8 cellular contexts compared by ENCODE assay signal in genomic region chr6:79630883-79631799, GRCh38. TPM values are rescaled to one million over a fixed set of nuclear protein-coding genes. Genes with fewer than 3 reads are reported as not detected.
DNase-seq lines count a peak whose midpoint lies in the region; ATAC-seq and TF ChIP-seq lines count a peak whose summit lies in the region.

TSS of gene SH3BGRL2 (plus strand) at chr6:79631329. CDS start at chr6:79631462, 133 bp downstream.

- peak; percentile 92 for ATAC-seq in left lobe of liver

- peak; percentile 66 for DNase-seq in ELR (ENCODE audit: low read depth)
- DNase-seq in HCEC 1CT: peak; percentile 56
- DNase-seq in NCI-H1694 (lab: John Stamatoyannopoulos, UW): peak; percentile 64
- no peak for DNase-seq in effector memory CD4-positive, alpha-beta T cell
- peak; percentile 98 for DNase-seq in left lobe of liver (ENCODE audit: low spot score)
- peak; percentile 5 to 12 for DNase-seq in stimulated activated CD4-positive, alpha-beta T cell treated with anti-CD3 and anti-CD28 coated beads, Interleukin-1b, Interleukin-23, amount 100 ng/mL, for 4 hours (ENCODE audit: low read depth in 2 of 2)
- no peak for DNase-seq in GF-D8 (lab: John Stamatoyannopoulos, UW)

- peaks cover 3% of the 10 kb centered on the region for H3K4me1 ChIP-seq in effector memory CD4-positive, alpha-beta T cell (ENCODE audit: control insufficient read depth, insufficient read depth, low read length, poor library complexity, severe bottlenecking)

- H3K4me3 ChIP-seq in effector memory CD4-positive, alpha-beta T cell (ENCODE audit: insufficient read depth, low read depth, low read length, poor library complexity, severe bottlenecking): peak within 1 kb of the TSS; percentile 50

- H3K9me3 ChIP-seq in effector memory CD4-positive, alpha-beta T cell (ENCODE audit: control insufficient read depth, low read length): no peaks in the 10 kb centered on the region

- no peaks in the 10 kb centered on the region for H3K36me3 ChIP-seq in effector memory CD4-positive, alpha-beta T cell (ENCODE audit: control insufficient read depth, insufficient read depth, low read length)

- H3K27me3 ChIP-seq in effector memory CD4-positive, alpha-beta T cell (replicated peaks; ENCODE audit: control insufficient read depth, insufficient read depth, low read length, poor library complexity, severe bottlenecking): peaks cover 10% of the 10 kb centered on the region

- TF ChIP-seq CTCF in VCaP (conservative IDR thresholded peaks at IDR 0.05): no peak

- peak within 1 kb of the TSS; percentile 75 for H3K27ac ChIP-seq in VCaP
- no peak within 1 kb of the TSS for H3K27ac ChIP-seq in effector memory CD4-positive, alpha-beta T cell (ENCODE audit: insufficient read depth, low read length, poor library complexity, severe bottlenecking)

RNA-seq across cellular contexts. Expression of gene SH3BGRL2, which starts in this region (rescaled TPM):
- total RNA-seq in left lobe of liver: 30.3 TPM

Comparison
In these comparisons a context has a peak if more than half of its experiments do, and no peak if none do; other contexts are left out.
1. DNase-seq: peak in ELR (single experiment), HCEC 1CT (single experiment), NCI-H1694 (single experiment), left lobe of liver (single experiment) and stimulated activated CD4-positive, alpha-beta T cell treated with anti-CD3 and anti-CD28 coated beads, Interleukin-1b, Interleukin-23, amount 100 ng/mL, for 4 hours (2 of 2); none in effector memory CD4-positive, alpha-beta T cell (0 of 3) and GF-D8 (single experiment).